ENCODE assay signal across 1 cellular context in the genomic region with DNA sequence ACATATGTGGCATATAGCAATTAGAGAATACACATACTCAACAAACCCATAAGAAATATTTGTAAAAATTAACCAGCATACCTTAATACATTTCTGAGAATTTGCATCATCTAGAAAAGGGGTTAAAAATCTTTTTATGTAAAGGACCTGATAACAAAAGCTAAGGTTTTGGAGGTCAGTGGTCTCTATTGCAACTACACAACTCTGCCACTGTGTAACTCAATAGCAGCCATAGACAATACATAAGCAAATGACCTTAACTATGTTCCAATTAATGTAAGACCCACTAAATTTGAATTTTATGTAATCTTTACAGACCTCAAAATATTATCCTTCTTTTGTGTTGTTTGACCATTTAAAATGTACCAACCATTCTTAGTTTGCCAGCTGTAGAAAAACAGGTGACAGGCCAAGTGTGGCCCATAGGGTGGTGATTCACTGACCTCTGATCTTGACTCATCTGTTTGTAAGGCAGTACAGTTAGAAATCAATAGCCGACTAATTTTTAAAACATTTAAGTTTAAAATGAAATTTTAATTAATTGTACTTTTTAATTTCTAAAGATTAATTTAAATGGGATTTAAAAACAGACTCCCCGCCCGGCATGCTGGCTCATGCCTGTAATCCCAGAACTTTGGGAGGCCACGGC.
A peak's percentile ranks its signal among the peaks of the same experiment; 100 is the strongest.
TF ChIP-seq lines count a peak whose summit lies in the region.

No MANE protein-coding gene starts in this region.

TF ChIP-seq in HCT116, 20 proteins besides CTCF, POLR2A, EP300 and RAD21 (continued from another document):
- TF ChIP-seq ATF3 (IDR thresholded peaks at IDR 0.05) (no peak), FOSL1 (IDR thresholded peaks at IDR 0.05; ENCODE audit: low read depth) (peak; percentile 98), EZH2phosphoT487 (IDR thresholded peaks at IDR 0.05; ENCODE audit: borderline replicate concordance) (no peak), SIN3A (IDR thresholded peaks at IDR 0.05; ENCODE audit: low read depth) (peak; percentile 86), SRF (IDR thresholded peaks at IDR 0.05; ENCODE audit: low read depth) (peak; percentile 54; the same call in 1 of the 2 replicates), CEBPB (IDR thresholded peaks at IDR 0.05; ENCODE audit: low read depth) (no peak; the same call in 1 of the 2 replicates)
- TF ChIP-seq, protein P1, sequence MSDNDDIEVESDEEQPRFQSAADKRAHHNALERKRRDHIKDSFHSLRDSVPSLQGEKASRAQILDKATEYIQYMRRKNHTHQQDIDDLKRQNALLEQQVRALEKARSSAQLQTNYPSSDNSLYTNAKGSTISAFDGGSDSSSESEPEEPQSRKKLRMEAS (IDR thresholded peaks at IDR 0.05) = peak; percentile 44; the same call in 1 of the 2 replicates
